Comparison of ENCODE assay signal across 13 cellular contexts in genomic region chr11:114301927-114302326, GRCh38. TPM values are rescaled to one million over a fixed set of nuclear protein-coding genes. Genes with fewer than 3 reads are reported as not detected.
"Had no signal": no experiment of that assay in that cellular context is flagged by ENCODE, and none has a peak within 500 bp of the region (broad histone marks: within the 10 kb centered on the region; RNA-seq: fewer than 3 reads in every experiment).

No MANE protein-coding gene starts in this region.

- H3K4me3 ChIP-seq: ovary had no signal

- H3K4me1 ChIP-seq: foreskin keratinocyte had no signal

- ATAC-seq: activated CD8-positive, alpha-beta T cell treated with anti-CD3 and anti-CD28 coated beads, Interleukin-2, amount 10 ng/mL, durations not matched to agents 7 days and 5 days; esophagus mucosa; foreskin keratinocyte; heart right ventricle; left lung; SK-N-SH treated with all-trans-retinoic acid at 6 μM for 48 hours; WTC11 had no signal

- H3K36me3 ChIP-seq: ovary had no signal

- H3K9me3 ChIP-seq: ovary, upper lobe of left lung had no signal

- DNase-seq: activated CD4-positive, alpha-beta T cell treated with anti-CD3 and anti-CD28 coated beads for 48 hours; activated CD8-positive, alpha-beta memory T cell treated with anti-CD3 and anti-CD28 coated beads, Interleukin-2, amount 50 U/mL, for 48 hours; activated CD8-positive, alpha-beta T cell treated with anti-CD3 and anti-CD28 coated beads, Interleukin-2, amount 10 ng/mL, durations not matched to agents 7 days and 5 days; activated naive CD4-positive, alpha-beta T cell treated with Interleukin-2 at 50 U/mL for 16 hours; endodermal cell; foreskin keratinocyte; heart right ventricle; left lung; ovary; upper lobe of left lung had no signal

- H3K27me3 ChIP-seq: foreskin keratinocyte, heart right ventricle, left lung, ovary, upper lobe of left lung had no signal

- H3K27ac ChIP-seq: foreskin keratinocyte, left lung, ovary, upper lobe of left lung had no signal

RNA-seq across cellular contexts. Expression of gene NNMT, which starts 5.7 kb away (rescaled TPM):
- total RNA-seq: activated CD8-positive, alpha-beta T cell treated with anti-CD3 and anti-CD28 coated beads, Interleukin-2, amount 10 ng/mL, durations not matched to agents 7 days and 5 days; endodermal cell; foreskin keratinocyte had no signal
